ENCODE assay signal across 24 cellular contexts in the genomic region with DNA sequence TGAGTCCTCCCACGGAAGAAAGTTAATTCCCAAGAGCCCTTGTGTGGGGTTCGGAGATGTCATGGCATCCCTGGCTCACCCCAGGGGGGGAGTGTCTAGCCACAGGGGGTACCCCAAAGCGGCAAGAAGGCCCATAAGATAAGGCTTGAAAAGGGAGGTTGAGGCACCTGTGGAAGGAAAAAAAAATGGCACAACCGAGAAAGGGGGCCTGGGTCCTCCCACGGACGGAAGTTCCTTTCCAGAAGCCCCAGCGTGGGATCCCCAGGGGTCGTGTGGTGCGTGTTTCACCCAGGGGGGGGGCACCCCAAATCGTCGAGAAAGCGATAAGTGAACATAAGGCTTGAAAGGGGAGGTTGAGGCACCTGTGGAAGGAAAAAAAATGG.
"Had no signal": no experiment of that assay in that cellular context is flagged by ENCODE, and none has a peak within 500 bp of the region (broad histone marks: within the 10 kb centered on the region; RNA-seq: fewer than 3 reads in every experiment).

No MANE protein-coding gene starts in this region.

- H3K36me3 Mint-ChIP-seq: activated naive CD4-positive, alpha-beta T cell treated with anti-CD3 and anti-CD28 coated beads, Interleukin-2, amount 50 U/mL, for 24 hours had no signal

- H3K27ac ChIP-seq: lower lobe of right lung, right lobe of liver, thyroid gland, upper lobe of right lung had no signal

- DNase-seq: activated CD4-positive, alpha-beta T cell treated with anti-CD3 and anti-CD28 coated beads, Interleukin-2, amount 50 U/mL, for 1 hour; activated CD8-positive, alpha-beta T cell treated with anti-CD3 and anti-CD28 coated beads for 36 hours; activated naive CD8-positive, alpha-beta T cell treated with anti-CD3 and anti-CD28 coated beads, Interleukin-2, amount 50 U/mL, for 24 hours; activated T-cell treated with anti-CD3 and anti-CD28 coated beads, Interleukin-2, amount 50 U/mL, for 1 hour; amygdala; caudate nucleus; foreskin fibroblast; hypothalamus; immature natural killer cell; mesenchymal stem cell; stimulated activated CD4-positive, alpha-beta T cell treated with anti-CD3 and anti-CD28 coated beads, Interleukin-4, amount 100 ng/mL, for 24 hours; stimulated activated naive CD8-positive, alpha-beta T cell treated with anti-CD3 and anti-CD28 coated beads, Interleukin-15, amount 100 ng/mL, for 72 hours; substantia nigra; T-helper 17 cell; T1000; thyroid gland had no signal

- ATAC-seq: activated CD8-positive, alpha-beta T cell treated with anti-CD3 and anti-CD28 coated beads for 36 hours; activated naive CD8-positive, alpha-beta T cell treated with anti-CD3 and anti-CD28 coated beads, Interleukin-2, amount 50 U/mL, for 24 hours; esophagus mucosa; lower lobe of right lung; right lobe of liver; stimulated activated memory B cell treated with anti-CD40 and anti-IgM and Interleukin-4, amounts not matched to agents 10 μg/mL and 1 μg/mL and 100 μg/mL, for 72 hours; stimulated activated naive CD8-positive, alpha-beta T cell treated with anti-CD3 and anti-CD28 coated beads, Interleukin-15, amount 100 ng/mL, for 72 hours; T-helper 17 cell; upper lobe of right lung had no signal

- H3K27ac Mint-ChIP-seq: activated CD8-positive, alpha-beta T cell treated with anti-CD3 and anti-CD28 coated beads for 36 hours; activated naive CD4-positive, alpha-beta T cell treated with anti-CD3 and anti-CD28 coated beads, Interleukin-2, amount 50 U/mL, for 24 hours; activated naive CD8-positive, alpha-beta T cell treated with anti-CD3 and anti-CD28 coated beads, Interleukin-2, amount 50 U/mL, for 24 hours; activated T-helper 1 cell treated with anti-CD3 and anti-CD28 coated beads, Interleukin-12 subunit alpha, Interleukin-12 subunit beta, Interleukin-2, Interleukin-4 antibody, amounts not matched to agents 30 ng/mL and 10 ng/mL and 1 ng/mL, durations not matched to agents 14 hours and 24 hours and 36 hours; immature natural killer cell; nephron; stimulated activated memory B cell treated with anti-CD40 and anti-IgM and Interleukin-4, amounts not matched to agents 10 μg/mL and 1 μg/mL and 100 μg/mL, for 72 hours; stimulated activated naive CD8-positive, alpha-beta T cell treated with anti-CD3 and anti-CD28 coated beads, Interleukin-15, amount 100 ng/mL, for 72 hours; T-helper 17 cell had no signal

- H3K4me1 ChIP-seq: lower lobe of right lung, right lobe of liver, thyroid gland, upper lobe of right lung had no signal

- H3K27me3 Mint-ChIP-seq: activated CD8-positive, alpha-beta T cell treated with anti-CD3 and anti-CD28 coated beads for 36 hours; activated naive CD4-positive, alpha-beta T cell treated with anti-CD3 and anti-CD28 coated beads, Interleukin-2, amount 50 U/mL, for 24 hours; activated naive CD8-positive, alpha-beta T cell treated with anti-CD3 and anti-CD28 coated beads, Interleukin-2, amount 50 U/mL, for 24 hours; stimulated activated memory B cell treated with anti-CD40 and anti-IgM and Interleukin-4, amounts not matched to agents 10 μg/mL and 1 μg/mL and 100 μg/mL, for 72 hours; stimulated activated naive CD8-positive, alpha-beta T cell treated with anti-CD3 and anti-CD28 coated beads, Interleukin-15, amount 100 ng/mL, for 72 hours; T-helper 17 cell had no signal

- H3K4me1 Mint-ChIP-seq: activated naive CD4-positive, alpha-beta T cell treated with anti-CD3 and anti-CD28 coated beads, Interleukin-2, amount 50 U/mL, for 24 hours; activated naive CD8-positive, alpha-beta T cell treated with anti-CD3 and anti-CD28 coated beads, Interleukin-2, amount 50 U/mL, for 24 hours; immature natural killer cell; nephron; stimulated activated memory B cell treated with anti-CD40 and anti-IgM and Interleukin-4, amounts not matched to agents 10 μg/mL and 1 μg/mL and 100 μg/mL, for 72 hours; stimulated activated naive CD8-positive, alpha-beta T cell treated with anti-CD3 and anti-CD28 coated beads, Interleukin-15, amount 100 ng/mL, for 72 hours; T-helper 17 cell had no signal

- H3K36me3 ChIP-seq: lower lobe of right lung, right lobe of liver, thyroid gland, upper lobe of right lung had no signal

- H3K9me3 ChIP-seq: right lobe of liver, thyroid gland, upper lobe of right lung had no signal

- H3K4me3 Mint-ChIP-seq: activated CD8-positive, alpha-beta T cell treated with anti-CD3 and anti-CD28 coated beads for 36 hours; activated naive CD4-positive, alpha-beta T cell treated with anti-CD3 and anti-CD28 coated beads, Interleukin-2, amount 50 U/mL, for 24 hours; activated naive CD8-positive, alpha-beta T cell treated with anti-CD3 and anti-CD28 coated beads, Interleukin-2, amount 50 U/mL, for 24 hours; activated T-helper 1 cell treated with anti-CD3 and anti-CD28 coated beads, Interleukin-12 subunit alpha, Interleukin-12 subunit beta, Interleukin-2, Interleukin-4 antibody, amounts not matched to agents 30 ng/mL and 10 ng/mL and 1 ng/mL, durations not matched to agents 14 hours and 24 hours and 36 hours; immature natural killer cell; nephron; stimulated activated memory B cell treated with anti-CD40 and anti-IgM and Interleukin-4, amounts not matched to agents 10 μg/mL and 1 μg/mL and 100 μg/mL, for 72 hours; stimulated activated naive CD8-positive, alpha-beta T cell treated with anti-CD3 and anti-CD28 coated beads, Interleukin-15, amount 100 ng/mL, for 72 hours; T-helper 17 cell had no signal

- H3K4me3 ChIP-seq: lower lobe of right lung, right lobe of liver, thyroid gland, upper lobe of right lung had no signal

- H3K27me3 ChIP-seq: right lobe of liver, thyroid gland, upper lobe of right lung had no signal
